Comparison of ENCODE assay signal across 34 cellular contexts in the genomic region with DNA sequence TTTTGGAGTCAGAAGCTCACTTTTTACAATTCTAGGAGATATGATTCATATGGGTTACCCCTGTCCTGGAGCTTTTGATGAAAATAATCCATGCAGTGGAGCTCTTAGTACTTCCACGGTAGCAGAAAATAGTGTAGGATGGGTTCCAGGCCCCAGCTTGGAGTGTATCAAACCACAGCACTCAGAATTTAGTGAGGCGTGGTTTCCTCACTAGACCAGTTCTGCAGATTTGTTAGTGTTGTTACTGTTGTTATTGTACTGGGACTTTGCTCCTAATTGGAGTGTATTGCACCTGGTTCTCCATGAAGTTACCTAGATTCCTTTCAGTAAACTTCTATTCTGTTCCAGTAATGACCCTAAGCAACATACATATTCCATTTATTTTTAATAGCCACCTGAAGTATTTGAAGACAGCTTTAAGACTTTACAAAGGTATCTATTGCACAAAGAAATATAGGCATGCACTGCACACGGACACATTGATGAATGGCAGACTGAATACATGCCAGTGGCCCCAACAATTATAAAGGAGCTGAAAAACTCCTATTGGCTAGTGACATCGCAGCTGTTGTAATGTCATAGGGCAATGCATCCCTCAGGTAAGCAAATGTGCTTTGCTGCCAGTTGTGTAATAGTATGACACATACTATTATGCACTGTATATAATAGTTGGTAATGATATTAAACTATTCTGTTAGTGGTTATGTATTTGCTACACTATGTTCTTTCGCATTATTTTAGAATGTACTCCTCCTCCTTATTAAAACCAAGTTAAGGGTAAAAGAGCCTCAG.
"Had no signal": no experiment of that assay in that cellular context is flagged by ENCODE, and none has a peak within 500 bp of the region (broad histone marks: within the 10 kb centered on the region; RNA-seq: fewer than 3 reads in every experiment).

No MANE protein-coding gene starts in this region.

- H3K4me3 ChIP-seq: adrenal gland, body of pancreas, breast epithelium, MG63 had no signal

- H3K36me3 ChIP-seq: adrenal gland, breast epithelium, MG63 had no signal

- H3K4me1 ChIP-seq: adrenal gland, body of pancreas, breast epithelium had no signal

- FAIRE-seq: astrocyte had no signal

- DNase-seq: activated CD4-positive, alpha-beta T cell treated with anti-CD3 and anti-CD28 coated beads for 36 hours; activated CD4-positive, alpha-beta T cell treated with anti-CD3 and anti-CD28 coated beads, Interleukin-2, amount 10 ng/mL, durations not matched to agents 7 days and 5 days; activated CD4-positive, alpha-beta T cell treated with anti-CD3 and anti-CD28 coated beads, Interleukin-2, amount 50 U/mL, for 48 hours; activated CD8-positive, alpha-beta memory T cell treated with anti-CD3 and anti-CD28 coated beads, Interleukin-2, amount 50 U/mL, for 4 hours; activated gamma-delta T cell treated with Interleukin-2 at 50 U/mL for 16 hours; activated naive CD4-positive, alpha-beta T cell treated with anti-CD3 and anti-CD28 coated beads for 36 hours; activated T-cell treated with anti-CD3 and anti-CD28 coated beads for 4 hours; activated T-cell treated with anti-CD3 and anti-CD28 coated beads, Interleukin-2, amount 50 U/mL, for 4 hours; adrenal gland; body of pancreas; caudate nucleus; cerebellar nuclear complex; Kasumi-1; KG1; MG63; NCI-H1048; NCI-H1105 treated with DMSO at 0.1 percent for 48 hours; NCI-H1436; NCI-H1694; NCI-H1930; NCI-H2081 treated with DMSO at 0.1 percent for 48 hours; NCI-H2171 treated with DMSO at 0.1 percent for 48 hours; NCI-H2227 treated with DMSO at 0.1 percent for 48 hours; NCI-H524 treated with DMSO at 0.1 percent for 48 hours; NCI-H748 treated with DMSO at 0.1 percent for 48 hours; NK-92 treated with Interleukin-12 subunit alpha and Interleukin-12 subunit beta, amount 100 ng/mL, for 24 hours; PC-3; Right ventricle myocardium superior; T1000 had no signal

- H3K27ac ChIP-seq: adrenal gland, body of pancreas, breast epithelium, RWPE1 had no signal

- H3K9me3 ChIP-seq: adrenal gland, body of pancreas, breast epithelium, MG63 had no signal

- ATAC-seq: activated CD4-positive, alpha-beta T cell treated with anti-CD3 and anti-CD28 coated beads for 36 hours; activated CD4-positive, CD25-positive, alpha-beta regulatory T cell treated with anti-CD3 and anti-CD28 coated beads, Interleukin-2, amount 50 U/mL, for 24 hours; activated naive CD4-positive, alpha-beta T cell treated with anti-CD3 and anti-CD28 coated beads, Interleukin-2, amount 50 U/mL, for 72 hours; activated T-cell treated with anti-CD3 and anti-CD28 coated beads, Interleukin-2, amount 50 U/mL, for 4 hours; body of pancreas; PC-3 had no signal

- H3K27me3 ChIP-seq: adrenal gland, body of pancreas, breast epithelium had no signal
